In genomic region chr15:95626501-95627361, GRCh38 we compare ENCODE assay signal across 19 cellular contexts.
DNase-seq lines count a peak whose midpoint lies in the region; ATAC-seq, FAIRE-seq and TF ChIP-seq lines count a peak whose summit lies in the region.
"Had no signal": no experiment of that assay in that cellular context is flagged by ENCODE, and none has a peak within 500 bp of the region (broad histone marks: within the 10 kb centered on the region; RNA-seq: fewer than 3 reads in every experiment).

No MANE protein-coding gene starts in this region.

- H3K79me1 ChIP-seq in mesendoderm (ENCODE audit: low read length), result no peaks in the 10 kb centered on the region

- peak overlapping the region; percentile 43 for H2AFZ ChIP-seq in astrocyte (ENCODE audit: low read depth, low read length)

- H3K27ac ChIP-seq in right cardiac atrium (ENCODE audit: low read length) (no peak overlapping the region), astrocyte (ENCODE audit: low read depth, low read length) (no peak overlapping the region), mesendoderm (ENCODE audit: low read depth, low read length) (no peak overlapping the region), suprapubic skin (no peak overlapping the region)
- H3K27ac ChIP-seq: ascending aorta, tibial artery had no signal

- H4K5ac ChIP-seq in mesendoderm (ENCODE audit: low read length), result no peak overlapping the region

- TF ChIP-seq POLR2A in suprapubic skin (IDR thresholded peaks at IDR 0.05), result no peak

- TF ChIP-seq CTCF in astrocyte (IDR thresholded peaks at IDR 0.05; ENCODE audit: insufficient read depth, low read depth, low read length) (no peak), suprapubic skin (IDR thresholded peaks at IDR 0.05) (no peak)

- DNase-seq in left ventricle myocardium superior (no peak), right cardiac atrium (no peak), astrocyte (ENCODE audit: low read depth) (no peak), mesendoderm (peak; percentile 39), suprapubic skin (ENCODE audit: low spot score in 2 of 2) (no peak), NAMALWA (ENCODE audit: low spot score) (no peak), H4 (ENCODE audit: low spot score) (no peak)
- DNase-seq: Calu3; GOT3; hypothalamus; left colon; naive thymus-derived CD8-positive, alpha-beta T cell; NCI-H1092; stimulated activated CD4-positive, alpha-beta T cell treated with anti-CD3 and anti-CD28 coated beads, Interleukin-4, amount 100 ng/mL, for 24 hours; tibial artery had no signal

- H3K23ac ChIP-seq in mesendoderm (ENCODE audit: low read length), result no peak overlapping the region

- H3K36me3 ChIP-seq in astrocyte (ENCODE audit: insufficient read depth, low read length) (no peaks in the 10 kb centered on the region), mesendoderm (ENCODE audit: control insufficient read depth, insufficient read depth, low read length) (no peaks in the 10 kb centered on the region), suprapubic skin (no peaks in the 10 kb centered on the region)
- H3K36me3 ChIP-seq: ascending aorta, tibial artery had no signal

- H3K4me3 ChIP-seq in right cardiac atrium (ENCODE audit: low read length), result no peak overlapping the region
- H3K4me3 ChIP-seq in astrocyte (ENCODE audit: insufficient read depth, low read depth, low read length), result no peak overlapping the region
- no peak overlapping the region for H3K4me3 ChIP-seq in mesendoderm (ENCODE audit: low read length)
- no peak overlapping the region for H3K4me3 ChIP-seq in suprapubic skin
- H3K4me3 ChIP-seq: ascending aorta, tibial artery had no signal

- H4K8ac ChIP-seq in mesendoderm (ENCODE audit: low read depth, low read length), result no peak overlapping the region

- H2BK15ac ChIP-seq in mesendoderm (replicated peaks; ENCODE audit: low read depth), result no peak overlapping the region

- H3K4me1 ChIP-seq in right cardiac atrium (ENCODE audit: control insufficient read depth, insufficient read depth, low read length) (no peaks in the 10 kb centered on the region), astrocyte (ENCODE audit: insufficient read depth, low read length) (no peaks in the 10 kb centered on the region), mesendoderm (ENCODE audit: control insufficient read depth, low read depth, low read length) (no peaks in the 10 kb centered on the region), suprapubic skin (no peaks in the 10 kb centered on the region)
- H3K4me1 ChIP-seq: ascending aorta had no signal

- no peaks in the 10 kb centered on the region for H4K20me1 ChIP-seq in astrocyte (ENCODE audit: insufficient read depth, low read length)

- H3K27me3 ChIP-seq in right cardiac atrium (ENCODE audit: control insufficient read depth, insufficient read depth) (no peaks in the 10 kb centered on the region), astrocyte (ENCODE audit: insufficient read depth, low read length) (no peaks in the 10 kb centered on the region), mesendoderm (ENCODE audit: insufficient read depth, low read length, poor library complexity) (no peaks in the 10 kb centered on the region), suprapubic skin (peaks cover 5% of the 10 kb centered on the region)
- H3K27me3 ChIP-seq: ascending aorta, tibial artery had no signal

- intact Hi-C loops in left ventricle myocardium superior (cut with micrococcal nuclease) (no loop called here), right cardiac atrium (cut with DNase I) (no loop called here)

- H3K9me3 Mint-ChIP-seq in astrocyte (ENCODE audit: unreplicated experiment), result peaks cover 4% of the 10 kb centered on the region

- WGBS in right cardiac atrium, result 52% methylated on average over 15 of the region's 15 CpGs
- WGBS in mesendoderm (ENCODE audit: extremely low coverage, insufficient coverage, low lambda C conversion rate), result no CpG with 5 or more reads among the region's 15 CpGs
- 45% methylated on average over 15 of the region's 15 CpGs for WGBS in suprapubic skin

- no peak overlapping the region for H2BK5ac ChIP-seq in mesendoderm (ENCODE audit: low read length)

- H2BK120ac ChIP-seq in mesendoderm (ENCODE audit: low read depth, low read length), result no peak overlapping the region

- H3K4me1 Mint-ChIP-seq in astrocyte (ENCODE audit: low read depth, unreplicated experiment), result peaks cover 3% of the 10 kb centered on the region
- H3K4me1 Mint-ChIP-seq: naive thymus-derived CD8-positive, alpha-beta T cell had no signal

- H3K4ac ChIP-seq in mesendoderm (ENCODE audit: low read depth, low read length), result no peak overlapping the region

- H3K18ac ChIP-seq in mesendoderm (ENCODE audit: low read length), result no peak overlapping the region

- FAIRE-seq in astrocyte (lab: Jason Lieb, UNC), result no peak
- FAIRE-seq: HepG2 had no signal

- H3K9ac ChIP-seq in astrocyte (ENCODE audit: low read length) (no peak overlapping the region), mesendoderm (ENCODE audit: low read length) (no peak overlapping the region)

- TF ChIP-seq EP300 in suprapubic skin (IDR thresholded peaks at IDR 0.05), result no peak

- H3K36me3 Mint-ChIP-seq in astrocyte (ENCODE audit: low read depth, unreplicated experiment), result no peaks in the 10 kb centered on the region

- no peaks in the 10 kb centered on the region for H3K79me2 ChIP-seq in astrocyte (ENCODE audit: insufficient read depth, low read length)
- H3K79me2 ChIP-seq in mesendoderm (ENCODE audit: control insufficient read depth, insufficient read depth, low read length), result no peaks in the 10 kb centered on the region

- no peak overlapping the region for H3K56ac ChIP-seq in mesendoderm (ENCODE audit: low read length)

- H3K27ac Mint-ChIP-seq in astrocyte (ENCODE audit: unreplicated experiment), result no peak overlapping the region
- H3K27ac Mint-ChIP-seq: naive thymus-derived CD8-positive, alpha-beta T cell had no signal

- H2AK5ac ChIP-seq in mesendoderm (ENCODE audit: low read length), result no peak overlapping the region

- no peaks in the 10 kb centered on the region for H3K27me3 Mint-ChIP-seq in astrocyte (ENCODE audit: low read depth, unreplicated experiment)

- ATAC-seq in left ventricle myocardium superior (peak; percentile 57), right cardiac atrium (no peak), HG02852 (IDR thresholded peaks at IDR 0.05; ENCODE audit: unreplicated experiment) (no peak)
- ATAC-seq: HepG2; left colon; naive thymus-derived CD8-positive, alpha-beta T cell; Panc1 had no signal

- no peak overlapping the region for H3K4me2 ChIP-seq in astrocyte (ENCODE audit: low read length)
- H3K4me2 ChIP-seq in mesendoderm (ENCODE audit: low read length), result no peak overlapping the region

- H3K4me3 Mint-ChIP-seq in astrocyte (ENCODE audit: unreplicated experiment), result no peak overlapping the region
- H3K4me3 Mint-ChIP-seq: naive thymus-derived CD8-positive, alpha-beta T cell had no signal

- H3K9me3 ChIP-seq in right cardiac atrium (ENCODE audit: control insufficient read depth, low read length) (no peaks in the 10 kb centered on the region), astrocyte (ENCODE audit: insufficient read depth, low read depth, low read length) (no peaks in the 10 kb centered on the region), suprapubic skin (no peaks in the 10 kb centered on the region)
